In the genomic region with DNA sequence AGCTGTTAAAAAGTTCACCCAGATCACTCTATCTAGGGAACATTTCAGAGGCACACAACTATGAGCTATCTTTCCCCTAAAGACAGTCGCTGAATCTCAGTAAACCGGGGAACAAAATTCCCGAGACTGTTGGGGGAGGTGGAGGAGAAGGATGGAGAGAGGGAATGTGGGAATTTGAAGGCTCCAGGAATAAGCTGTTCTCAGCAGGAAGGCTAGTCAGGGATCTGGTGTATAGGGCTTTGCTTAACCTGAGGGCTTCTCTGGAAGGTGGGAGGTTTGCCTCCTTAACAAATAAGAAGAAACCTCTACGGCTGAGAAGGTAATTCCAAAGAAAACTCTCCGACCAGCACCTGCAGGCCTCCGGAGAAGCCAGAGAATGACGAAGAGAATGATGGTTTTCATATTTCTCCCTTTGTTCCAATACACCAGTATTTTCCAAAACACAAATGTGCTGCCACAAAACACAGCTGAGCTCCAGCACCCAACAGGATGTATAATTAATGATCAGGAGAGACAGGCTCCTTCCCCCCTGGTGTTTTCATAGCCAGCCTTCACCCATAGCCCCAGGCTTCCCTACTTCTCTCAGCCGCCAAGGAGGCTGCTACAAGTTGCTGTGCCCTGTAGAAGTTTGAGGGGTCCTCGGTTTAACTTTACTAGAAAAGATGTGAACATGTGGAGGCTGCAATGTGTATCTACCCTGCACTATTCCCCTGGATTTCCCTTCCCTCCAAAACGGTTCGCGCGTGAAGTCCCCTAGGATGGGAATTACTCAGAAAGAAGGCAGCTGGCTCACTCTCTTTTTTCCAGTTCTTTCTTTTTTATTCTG, we compare ENCODE assay signal across 8 cellular contexts. TPM values are rescaled to one million over a fixed set of nuclear protein-coding genes. Genes with fewer than 3 reads are reported as not detected.
DNase-seq lines count a peak whose midpoint lies in the region; ATAC-seq, FAIRE-seq and TF ChIP-seq lines count a peak whose summit lies in the region.

No MANE protein-coding gene starts in this region.

- H3K36me3 ChIP-seq in hepatocyte (replicated peaks; ENCODE audit: insufficient read depth, low read depth), result no peaks in the 10 kb centered on the region
- no peaks in the 10 kb centered on the region for H3K36me3 ChIP-seq in smooth muscle cell (ENCODE audit: low read depth)

- H3K79me2 ChIP-seq in hepatocyte (peaks cover 6% of the 10 kb centered on the region), smooth muscle cell (ENCODE audit: low read depth) (no peaks in the 10 kb centered on the region)

- FAIRE-seq in H54 (lab: Jason Lieb, UNC), result no peak

- no peak overlapping the region for H3K9ac ChIP-seq in smooth muscle cell (ENCODE audit: low read depth)

- no peak for ATAC-seq in HG03457 (IDR thresholded peaks at IDR 0.05; ENCODE audit: unreplicated experiment)

- H2AFZ ChIP-seq in hepatocyte, result no peak overlapping the region
- no peak overlapping the region for H2AFZ ChIP-seq in smooth muscle cell (ENCODE audit: low read depth)

- DNase-seq in H54 (ENCODE audit: insufficient read length, low spot score), result peak; percentile 62
- no peak for DNase-seq in hepatocyte (ENCODE audit: low spot score)
- DNase-seq in smooth muscle cell (lab: John Stamatoyannopoulos, UW; ENCODE audit: unreplicated experiment), result no peak
- no peak for DNase-seq in activated gamma-delta T cell treated with Interleukin-2 at 50 U/mL for 16 hours
- no peak for DNase-seq in activated T-cell treated with anti-CD3 and anti-CD28 coated beads for 4 hours
- no peak for DNase-seq in UCSD-AML1 (lab: John Stamatoyannopoulos, UW; ENCODE audit: unreplicated experiment)

- H3K4me3 ChIP-seq in hepatocyte, result no peak overlapping the region
- peak overlapping the region; percentile 70 for H3K4me3 ChIP-seq in smooth muscle cell

- H3K27me3 ChIP-seq in hepatocyte (peaks cover 57% of the 10 kb centered on the region), smooth muscle cell (ENCODE audit: low read depth) (peaks cover 59% of the 10 kb centered on the region)

- H3K27ac ChIP-seq in VCaP (peak overlapping the region; percentile 48; the same call in 1 of the 2 replicates), hepatocyte (peak overlapping the region; percentile 48), smooth muscle cell (ENCODE audit: low read depth) (no peak overlapping the region)

- H3K9me2 ChIP-seq in hepatocyte (replicated peaks; ENCODE audit: insufficient read depth), result no peaks in the 10 kb centered on the region

- no peaks in the 10 kb centered on the region for H3F3A ChIP-seq in smooth muscle cell (ENCODE audit: low read depth)

- H3K4me2 ChIP-seq in hepatocyte (peak overlapping the region; percentile 94), smooth muscle cell (peak overlapping the region; percentile 95)

- peaks cover 9% of the 10 kb centered on the region for H3K4me1 ChIP-seq in hepatocyte (ENCODE audit: insufficient read depth)
- H3K4me1 ChIP-seq in smooth muscle cell (ENCODE audit: low read depth), result peaks cover 23% of the 10 kb centered on the region

- H4K20me1 ChIP-seq in hepatocyte (ENCODE audit: insufficient read depth, poor library complexity, severe bottlenecking), result no peaks in the 10 kb centered on the region
- H4K20me1 ChIP-seq in smooth muscle cell (ENCODE audit: low read depth), result no peaks in the 10 kb centered on the region

- H3K9me3 ChIP-seq in hepatocyte (ENCODE audit: low read depth) (no peaks in the 10 kb centered on the region), smooth muscle cell (replicated peaks; ENCODE audit: low read depth) (no peaks in the 10 kb centered on the region)

- 31% methylated on average over 13 of the region's 13 CpGs for WGBS in hepatocyte (ENCODE audit: low lambda C conversion rate, missing lambda C conversion rate)
- WGBS in smooth muscle cell (ENCODE audit: low lambda C conversion rate), result 29% methylated on average over 13 of the region's 13 CpGs

- TF ChIP-seq CTCF in VCaP (conservative IDR thresholded peaks at IDR 0.05) (no peak), hepatocyte (IDR thresholded peaks at IDR 0.05; ENCODE audit: poor library complexity) (no peak), smooth muscle cell (IDR thresholded peaks at IDR 0.05; ENCODE audit: borderline replicate concordance, insufficient read depth, poor library complexity, severe bottlenecking) (no peak)

- TF ChIP-seq POLR2A in H54 (IDR thresholded peaks at IDR 0.05; ENCODE audit: low read depth, low read length), result no peak

RNA-seq across cellular contexts. Expression of gene KCNMA1, which starts 2.0 kb away (rescaled TPM):
- total RNA-seq in hepatocyte (26.0 and 42.6 TPM in 2 replicates), smooth muscle cell (13.5 and 23.4 TPM in 2 replicates)
- polyA plus RNA-seq in hepatocyte (69.1 and 73.3 TPM in 2 replicates), smooth muscle cell (9.1 and 25.5 TPM in 2 replicates)
